17 cellular contexts compared by ENCODE assay signal in genomic region chr6:47321582-47321981, GRCh38.
"Had no signal": no experiment of that assay in that cellular context is flagged by ENCODE, and none has a peak within 500 bp of the region (broad histone marks: within the 10 kb centered on the region; RNA-seq: fewer than 3 reads in every experiment).

No MANE protein-coding gene starts in this region.

- H3K27ac Mint-ChIP-seq: natural killer cell; stimulated activated memory B cell treated with anti-CD40 and anti-IgM and Interleukin-4, amounts not matched to agents 10 μg/mL and 1 μg/mL and 100 μg/mL, for 72 hours; WTC11 had no signal

- ATAC-seq: left colon; mucosa of descending colon; natural killer cell; stimulated activated memory B cell treated with anti-CD40 and anti-IgM and Interleukin-4, amounts not matched to agents 10 μg/mL and 1 μg/mL and 100 μg/mL, for 72 hours; WTC11 had no signal

- H3K4me3 Mint-ChIP-seq: natural killer cell; stimulated activated memory B cell treated with anti-CD40 and anti-IgM and Interleukin-4, amounts not matched to agents 10 μg/mL and 1 μg/mL and 100 μg/mL, for 72 hours; WTC11 had no signal

- H3K36me3 Mint-ChIP-seq: natural killer cell; stimulated activated memory B cell treated with anti-CD40 and anti-IgM and Interleukin-4, amounts not matched to agents 10 μg/mL and 1 μg/mL and 100 μg/mL, for 72 hours had no signal

- DNase-seq: activated CD4-positive, alpha-beta T cell treated with anti-CD3 and anti-CD28 coated beads, Interleukin-2, amount 50 U/mL, for 48 hours; activated CD8-positive, alpha-beta memory T cell treated with anti-CD3 and anti-CD28 coated beads, Interleukin-2, amount 50 U/mL, for 48 hours; activated naive CD4-positive, alpha-beta T cell treated with Interleukin-2 at 50 U/mL for 16 hours; adrenal gland; caudate nucleus; effector CD4-positive, alpha-beta T cell; foreskin melanocyte; head of caudate nucleus; left colon; mucosa of descending colon; natural killer cell; tibial artery; uterus had no signal

- H3K4me1 Mint-ChIP-seq: natural killer cell; stimulated activated memory B cell treated with anti-CD40 and anti-IgM and Interleukin-4, amounts not matched to agents 10 μg/mL and 1 μg/mL and 100 μg/mL, for 72 hours had no signal

- H3K4me3 ChIP-seq: adrenal gland, coronary artery, mucosa of descending colon, right atrium auricular region, tibial artery, uterus had no signal
